Comparison of ENCODE assay signal across 16 cellular contexts in genomic region chr15:40618906-40619305, GRCh38. TPM values are rescaled to one million over a fixed set of nuclear protein-coding genes. Genes with fewer than 3 reads are reported as not detected.
A peak's percentile ranks its signal among the peaks of the same experiment; 100 is the strongest.
DNase-seq lines count a peak whose midpoint lies in the region; ATAC-seq, FAIRE-seq and TF ChIP-seq lines count a peak whose summit lies in the region.
"Had no signal": no experiment of that assay in that cellular context is flagged by ENCODE, and none has a peak within 500 bp of the region (broad histone marks: within the 10 kb centered on the region; RNA-seq: fewer than 3 reads in every experiment).

No MANE protein-coding gene starts in this region.

- intact Hi-C loops in pancreas (cut with DNase I) (no loop called here), right cardiac atrium (cut with DNase I) (no loop called here)

- no peak overlapping the region for H3K9ac ChIP-seq in astrocyte (ENCODE audit: low read length)
- H3K9ac ChIP-seq: BLaER1 treated with 17β-estradiol and CSF1 and Interleukin-3, amounts not matched to agents 10 nM and 100 nM had no signal

- no peaks in the 10 kb centered on the region for H3K36me3 Mint-ChIP-seq in astrocyte (ENCODE audit: low read depth, unreplicated experiment)
- H3K36me3 Mint-ChIP-seq: CD4-positive, CD25-positive, alpha-beta regulatory T cell had no signal

- no peak for TF ChIP-seq CTCF in astrocyte (IDR thresholded peaks at IDR 0.05; ENCODE audit: insufficient read depth, low read depth, low read length)
- TF ChIP-seq CTCF in fibroblast of pulmonary artery (IDR thresholded peaks at IDR 0.05; ENCODE audit: low read length, missing control alignments) = no peak
- no peak for TF ChIP-seq CTCF in pancreas (IDR thresholded peaks at IDR 0.05)

- no peak overlapping the region for H2AFZ ChIP-seq in astrocyte (ENCODE audit: low read depth, low read length)

- no peak overlapping the region for H3K27ac ChIP-seq in astrocyte (ENCODE audit: low read depth, low read length)
- H3K27ac ChIP-seq in pancreas = no peak overlapping the region
- H3K27ac ChIP-seq in right cardiac atrium (ENCODE audit: low read length) = no peak overlapping the region

- H3K79me2 ChIP-seq in astrocyte (ENCODE audit: insufficient read depth, low read length) = no peaks in the 10 kb centered on the region

- H3K36me3 ChIP-seq in astrocyte (ENCODE audit: insufficient read depth, low read length) (peaks cover 9% of the 10 kb centered on the region), pancreas (no peaks in the 10 kb centered on the region)

- peak; percentile 10 for DNase-seq in ELR (ENCODE audit: low read depth)
- DNase-seq in H54 (ENCODE audit: insufficient read length, low spot score) = no peak
- peak; percentile 25 for DNase-seq in astrocyte (ENCODE audit: low read depth)
- DNase-seq in fibroblast of pulmonary artery (ENCODE audit: low read depth) = peak; percentile 11
- no peak for DNase-seq in germinal center (ENCODE audit: low spot score)
- DNase-seq in pancreas = no peak
- DNase-seq in right cardiac atrium = no peak
- DNase-seq: 8988T; CD4-positive, CD25-positive, alpha-beta regulatory T cell; DMS53 had no signal

- H3K4me1 Mint-ChIP-seq in astrocyte (ENCODE audit: low read depth, unreplicated experiment) = no peaks in the 10 kb centered on the region

- no peak overlapping the region for H3K27ac Mint-ChIP-seq in astrocyte (ENCODE audit: unreplicated experiment)
- H3K27ac Mint-ChIP-seq: CD4-positive, CD25-positive, alpha-beta regulatory T cell had no signal

- H3K4me3 ChIP-seq in astrocyte (ENCODE audit: insufficient read depth, low read depth, low read length) (no peak overlapping the region), fibroblast of pulmonary artery (replicated peaks; ENCODE audit: low read depth, low read length) (no peak overlapping the region), pancreas (no peak overlapping the region), right cardiac atrium (ENCODE audit: low read length) (no peak overlapping the region)
- H3K4me3 ChIP-seq: BLaER1 treated with 17β-estradiol and CSF1 and Interleukin-3, amounts not matched to agents 10 nM and 100 nM had no signal

- FAIRE-seq in H54 (lab: Jason Lieb, UNC) = peak; percentile 33
- FAIRE-seq in astrocyte (lab: Jason Lieb, UNC) = no peak
- FAIRE-seq in pancreas (lab: Jason Lieb, UNC) = no peak
- FAIRE-seq: GM18507, HepG2, HTR-8/SVneo had no signal

- H3K4me3 Mint-ChIP-seq in astrocyte (ENCODE audit: unreplicated experiment) = no peak overlapping the region
- H3K4me3 Mint-ChIP-seq: CD4-positive, CD25-positive, alpha-beta regulatory T cell had no signal

- ATAC-seq in GM18519 (IDR thresholded peaks at IDR 0.05; ENCODE audit: low FRiP score, unreplicated experiment) (no peak), pancreas (no peak), right cardiac atrium (no peak)
- ATAC-seq: HCT116, HepG2 had no signal

- H3K4me2 ChIP-seq in astrocyte (ENCODE audit: low read length) = no peak overlapping the region

- H3K27me3 Mint-ChIP-seq in astrocyte (ENCODE audit: low read depth, unreplicated experiment) = no peaks in the 10 kb centered on the region
- H3K27me3 Mint-ChIP-seq: CD4-positive, CD25-positive, alpha-beta regulatory T cell had no signal

- no peaks in the 10 kb centered on the region for H4K20me1 ChIP-seq in astrocyte (ENCODE audit: insufficient read depth, low read length)
- H4K20me1 ChIP-seq: BLaER1 treated with 17β-estradiol and CSF1 and Interleukin-3, amounts not matched to agents 10 nM and 100 nM had no signal

- TF ChIP-seq POLR2A in H54 (IDR thresholded peaks at IDR 0.05; ENCODE audit: low read depth, low read length) = no peak

- no peaks in the 10 kb centered on the region for H3K9me3 Mint-ChIP-seq in astrocyte (ENCODE audit: unreplicated experiment)

- H3K4me1 ChIP-seq in astrocyte (ENCODE audit: insufficient read depth, low read length) (no peaks in the 10 kb centered on the region), pancreas (no peaks in the 10 kb centered on the region), right cardiac atrium (ENCODE audit: control insufficient read depth, insufficient read depth, low read length) (no peaks in the 10 kb centered on the region)

- no peaks in the 10 kb centered on the region for H3K27me3 ChIP-seq in astrocyte (ENCODE audit: insufficient read depth, low read length)
- no peaks in the 10 kb centered on the region for H3K27me3 ChIP-seq in pancreas
- no peaks in the 10 kb centered on the region for H3K27me3 ChIP-seq in right cardiac atrium (ENCODE audit: control insufficient read depth, insufficient read depth)
- H3K27me3 ChIP-seq: BLaER1 treated with 17β-estradiol and CSF1 and Interleukin-3, amounts not matched to agents 10 nM and 100 nM had no signal

- H3K9me3 ChIP-seq in astrocyte (ENCODE audit: insufficient read depth, low read depth, low read length) (no peaks in the 10 kb centered on the region), pancreas (no peaks in the 10 kb centered on the region), right cardiac atrium (ENCODE audit: control insufficient read depth, low read length) (no peaks in the 10 kb centered on the region)
- H3K9me3 ChIP-seq: BLaER1 treated with 17β-estradiol and CSF1 and Interleukin-3, amounts not matched to agents 10 nM and 100 nM had no signal

RNA-seq across cellular contexts. Expression of gene KNL1, which starts 24.9 kb away (rescaled TPM):
- total RNA-seq in astrocyte (2.0 and 3.3 TPM in 2 replicates), pancreas (under 1 TPM; 0.04 to 0.90 (median 0.35) TPM), right cardiac atrium (1 to 10 TPM in 1 of 4 donors, under 1 TPM in 3; 0.39 to 1.6 (median 0.50) TPM)
- polyA plus RNA-seq in pancreas (under 1 TPM; 0.02 to 0.11 TPM), right cardiac atrium (0.14 TPM)

RNA-seq across cellular contexts. Expression of gene RPUSD2, which starts 49.8 kb away (rescaled TPM):
- total RNA-seq in astrocyte = 10.9 and 12.2 TPM in 2 replicates
- 1 to 10 TPM; 1.9 to 4.3 (median 3.1) TPM for total RNA-seq in pancreas
- 1 to 10 TPM; 4.4 to 9.7 TPM for polyA plus RNA-seq in pancreas
- 1 to 10 TPM; 8.0 to 9.7 (median 9.0) TPM for total RNA-seq in right cardiac atrium
- 7.6 TPM for polyA plus RNA-seq in right cardiac atrium

RNA-seq across cellular contexts. Expression of gene CCDC32, which starts 54.1 kb away (rescaled TPM):
- total RNA-seq in astrocyte = 24.3 and 31.4 TPM in 2 replicates
- total RNA-seq in pancreas = 10 to 100 TPM; 13.5 to 22.6 (median 16.1) TPM
- 10 to 100 TPM; 14.3 to 20.8 TPM for polyA plus RNA-seq in pancreas
- total RNA-seq in right cardiac atrium = 10 to 100 TPM; 23.1 to 27.8 (median 24.7) TPM
- 33.7 TPM for polyA plus RNA-seq in right cardiac atrium

Comparison
In these comparisons a context has a peak if more than half of its experiments do, and no peak if none do; other contexts are left out.
1. DNase-seq: peak in ELR (single experiment), astrocyte (single experiment) and fibroblast of pulmonary artery (single experiment); none in H54 (single experiment), germinal center (single experiment), pancreas (0 of 6) and right cardiac atrium (0 of 3).